ENCODE assay signal across 15 cellular contexts in the genomic region with DNA sequence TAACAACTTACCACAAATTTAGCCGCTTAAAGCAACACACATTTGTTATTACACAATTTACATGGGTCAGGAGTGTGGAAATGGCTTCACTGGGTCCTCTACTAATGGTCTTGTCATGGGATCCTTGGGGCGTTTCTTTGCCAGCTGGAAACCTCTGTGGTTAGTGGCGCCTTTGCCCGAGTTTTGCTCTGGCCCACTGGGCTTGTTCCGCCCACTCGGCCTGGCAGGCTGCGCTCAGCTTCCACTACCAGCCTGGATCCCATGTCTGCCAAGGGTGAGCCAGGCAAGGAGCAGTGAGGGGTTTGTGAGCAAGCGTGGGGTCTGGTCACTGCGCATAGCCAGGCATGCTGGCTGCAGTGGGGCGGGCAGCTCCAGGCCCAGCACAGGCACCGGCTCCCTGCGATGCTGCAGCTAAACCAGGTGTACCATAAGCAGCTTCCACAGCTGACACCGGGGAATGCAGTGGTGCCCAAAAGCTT. TPM values are rescaled to one million over a fixed set of nuclear protein-coding genes. Genes with fewer than 3 reads are reported as not detected.
DNase-seq lines count a peak whose midpoint lies in the region; ATAC-seq and TF ChIP-seq lines count a peak whose summit lies in the region.
"Had no signal": no experiment of that assay in that cellular context is flagged by ENCODE, and none has a peak within 500 bp of the region (broad histone marks: within the 10 kb centered on the region; RNA-seq: fewer than 3 reads in every experiment).

No MANE protein-coding gene starts in this region.

- H3K9ac ChIP-seq in IMR-90 (ENCODE audit: low read depth, low read length), result no peak overlapping the region
- no peak overlapping the region for H3K9ac ChIP-seq in mesendoderm (ENCODE audit: low read length)

- BruUV-seq in IMR-90 (replicated peaks; lab: Mats Ljungman, UMichigan), result no TSS peak

- H3K27me3 ChIP-seq in IMR-90 (ENCODE audit: control insufficient read depth, insufficient read depth, low read length), result peaks cover 6% of the 10 kb centered on the region
- no peaks in the 10 kb centered on the region for H3K27me3 ChIP-seq in osteoblast (ENCODE audit: insufficient read depth, low read length)
- no peaks in the 10 kb centered on the region for H3K27me3 ChIP-seq in mesendoderm (ENCODE audit: insufficient read depth, low read length, poor library complexity)

- no peak for TF ChIP-seq CTCF in AG09309 (IDR thresholded peaks at IDR 0.05; ENCODE audit: control insufficient read depth, insufficient read depth, low read depth, low read length, missing control alignments)
- TF ChIP-seq CTCF in IMR-90 (conservative IDR thresholded peaks at IDR 0.05; ENCODE audit: low read depth, low read length), result no peak
- TF ChIP-seq CTCF in coronary artery (IDR thresholded peaks at IDR 0.05), result no peak
- no peak for TF ChIP-seq CTCF in osteoblast (IDR thresholded peaks at IDR 0.05; ENCODE audit: extremely low read depth, low read depth, low read length)

- DNase-seq in AG09309 (ENCODE audit: low read depth) (peak; percentile 45), IMR-90 (no peak), coronary artery (ENCODE audit: low spot score) (peak; percentile 76), osteoblast (ENCODE audit: insufficient read length, low spot score, missing footprints) (no peak), NCI-H1436 (lab: John Stamatoyannopoulos, UW) (no peak), mesendoderm (no peak)
- no peak for DNase-seq in activated CD8-positive, alpha-beta memory T cell treated with anti-CD3 and anti-CD28 coated beads, Interleukin-2, amount 50 U/mL, for 48 hours
- DNase-seq: activated B cell treated with CpG ODN at 0.5 μM for 24 hours; activated gamma-delta T cell; DMS 273 treated with DMSO at 0.1 percent for 48 hours; endodermal cell; NCI-H1417; NCI-H446 treated with DMSO at 0.1 percent for 48 hours; stimulated activated naive B cell treated with anti-CD40 and anti-IgM and Interleukin-4, amounts not matched to agents 10 μg/mL and 1 μg/mL and 100 μg/mL, for 72 hours had no signal

- H2AK9ac ChIP-seq in IMR-90 (replicated peaks; ENCODE audit: low read depth, low read length, poor library complexity), result no peak overlapping the region

- no peak overlapping the region for H4K5ac ChIP-seq in IMR-90 (ENCODE audit: low read depth, low read length)
- no peak overlapping the region for H4K5ac ChIP-seq in mesendoderm (ENCODE audit: low read length)

- no peak overlapping the region for H4K8ac ChIP-seq in IMR-90 (ENCODE audit: low read depth in 2 of 2, low read length in 2 of 2)
- H4K8ac ChIP-seq in mesendoderm (ENCODE audit: low read depth, low read length), result no peak overlapping the region

- no peak overlapping the region for H4K91ac ChIP-seq in IMR-90 (ENCODE audit: insufficient read depth, low read depth, low read length)

- CTCF ChIA-PET in IMR-90 (lab: Yijun Ruan, JAX), result interaction anchor here (1.4 kb wide), 1 partner anchor 13 kb away, joined by 3 read pairs; no protein-coding TSS in a partner anchor

- H3K23ac ChIP-seq in IMR-90 (ENCODE audit: low read depth, low read length) (no peak overlapping the region), mesendoderm (ENCODE audit: low read length) (no peak overlapping the region)

- H3K27ac ChIP-seq in IMR-90 (ENCODE audit: insufficient read depth, low read length) (no peak overlapping the region), coronary artery (peak overlapping the region in 1 of 2 donors; percentile 56), osteoblast (ENCODE audit: low read depth, low read length) (no peak overlapping the region), mesendoderm (ENCODE audit: low read depth, low read length) (no peak overlapping the region)

- H2AK5ac ChIP-seq in IMR-90 (ENCODE audit: low read depth, low read length), result no peak overlapping the region
- no peak overlapping the region for H2AK5ac ChIP-seq in mesendoderm (ENCODE audit: low read length)

- H2BK15ac ChIP-seq in IMR-90 (ENCODE audit: low read depth, low read length) (no peak overlapping the region), mesendoderm (replicated peaks; ENCODE audit: low read depth) (no peak overlapping the region)

- intact Hi-C loops in IMR-90 (cut with micrococcal nuclease), result no loop called here

- no peaks in the 10 kb centered on the region for H3K36me3 ChIP-seq in IMR-90 (ENCODE audit: control insufficient read depth, insufficient read depth, low read length)
- H3K36me3 ChIP-seq in osteoblast (ENCODE audit: insufficient read depth, low read length), result no peaks in the 10 kb centered on the region
- H3K36me3 ChIP-seq in mesendoderm (ENCODE audit: control insufficient read depth, insufficient read depth, low read length), result no peaks in the 10 kb centered on the region

- H3K4ac ChIP-seq in IMR-90 (ENCODE audit: low read depth, low read length) (no peak overlapping the region), mesendoderm (ENCODE audit: low read depth, low read length) (no peak overlapping the region)

- dilution Hi-C loops in IMR-90 (cut with HindIII; ENCODE audit: low sequenced_read_pairs, unreplicated experiment), result no loop called here

- H3K9me3 ChIP-seq in IMR-90 (ENCODE audit: control insufficient read depth, insufficient read depth, low read length) (no peaks in the 10 kb centered on the region), osteoblast (ENCODE audit: low read depth, low read length) (no peaks in the 10 kb centered on the region)

- in situ Hi-C loops in IMR-90 (cut with MboI; ENCODE audit: low sequenced_read_pairs), result no loop called here

- H3K4me1 ChIP-seq in IMR-90 (ENCODE audit: control insufficient read depth, insufficient read depth, low read length) (no peaks in the 10 kb centered on the region), osteoblast (ENCODE audit: insufficient read depth, low read length) (peaks cover 10% of the 10 kb centered on the region), mesendoderm (ENCODE audit: control insufficient read depth, low read depth, low read length) (no peaks in the 10 kb centered on the region)

- POLR2A ChIA-PET in IMR-90 (lab: Charles Lee; ENCODE audit: unreplicated experiment), result no interaction called here

- H2BK5ac ChIP-seq in IMR-90 (ENCODE audit: low read depth, low read length, poor library complexity, severe bottlenecking) (no peak overlapping the region), mesendoderm (ENCODE audit: low read length) (no peak overlapping the region)

- H3K9me1 ChIP-seq in IMR-90 (ENCODE audit: insufficient read depth, low read length), result no peaks in the 10 kb centered on the region

- H3K18ac ChIP-seq in IMR-90 (ENCODE audit: low read depth, low read length), result no peak overlapping the region
- no peak overlapping the region for H3K18ac ChIP-seq in mesendoderm (ENCODE audit: low read length)

- no peak for TF ChIP-seq RAD21 in IMR-90 (IDR thresholded peaks at IDR 0.05; ENCODE audit: low read length)

- H3K4me3 ChIP-seq in AG09309 (ENCODE audit: control insufficient read depth, low read depth, low read length) (no peak overlapping the region), IMR-90 (ENCODE audit: insufficient read depth, low read depth, low read length) (no peak overlapping the region), coronary artery (no peak overlapping the region), osteoblast (ENCODE audit: insufficient read depth, low read length) (no peak overlapping the region), mesendoderm (ENCODE audit: low read length) (no peak overlapping the region)

- H3K4me2 ChIP-seq in IMR-90 (ENCODE audit: low read depth, low read length) (no peak overlapping the region), osteoblast (ENCODE audit: insufficient read depth, low read length) (peak overlapping the region; percentile 30), mesendoderm (ENCODE audit: low read length) (no peak overlapping the region)

- H3K14ac ChIP-seq in IMR-90 (replicated peaks; ENCODE audit: low read depth, low read length), result no peak overlapping the region

- H3K79me2 ChIP-seq in osteoblast (ENCODE audit: insufficient read depth, low read length) (no peaks in the 10 kb centered on the region), mesendoderm (ENCODE audit: control insufficient read depth, insufficient read depth, low read length) (no peaks in the 10 kb centered on the region)

- WGBS in IMR-90 (ENCODE audit: extremely low coverage in 2 of 2, insufficient read length in 1 of 2), 2 experiments, result 90% methylated on average over 9 of the region's 13 CpGs; no CpG with 5 or more reads in 1 of the 2 experiments
- WGBS in mesendoderm (ENCODE audit: extremely low coverage, insufficient coverage, low lambda C conversion rate), result no CpG with 5 or more reads among the region's 13 CpGs

- H2AFZ ChIP-seq in IMR-90 (replicated peaks; ENCODE audit: low read length, poor library complexity) (no peak overlapping the region), osteoblast (ENCODE audit: low read length) (peak overlapping the region; percentile 67)

- H2BK120ac ChIP-seq in IMR-90 (ENCODE audit: low read depth, low read length), result no peak overlapping the region
- no peak overlapping the region for H2BK120ac ChIP-seq in mesendoderm (ENCODE audit: low read depth, low read length)

- H3K79me1 ChIP-seq in IMR-90 (ENCODE audit: low read depth in 1 of 2, low read length in 2 of 2), result no peaks in the 10 kb centered on the region
- no peaks in the 10 kb centered on the region for H3K79me1 ChIP-seq in mesendoderm (ENCODE audit: low read length)

- no peak for TF ChIP-seq POLR2A in IMR-90 (IDR thresholded peaks at IDR 0.05; ENCODE audit: low read depth, low read length)

- H3K56ac ChIP-seq in IMR-90 (ENCODE audit: extremely low read depth, insufficient read depth, low read length) (no peak overlapping the region), mesendoderm (ENCODE audit: low read length) (no peak overlapping the region)

- H2BK20ac ChIP-seq in IMR-90 (ENCODE audit: low read depth, low read length), result no peak overlapping the region

- H4K20me1 ChIP-seq in IMR-90 (ENCODE audit: insufficient read depth, low read length) (no peaks in the 10 kb centered on the region), osteoblast (ENCODE audit: insufficient read depth, low read length) (no peaks in the 10 kb centered on the region)

- ATAC-seq in IMR-90 (ENCODE audit: low read depth), result peak; percentile 14; the same call in 1 of the 2 replicates
- no peak for ATAC-seq in HG02973 (IDR thresholded peaks at IDR 0.05; ENCODE audit: unreplicated experiment)
- ATAC-seq: stimulated activated naive B cell treated with anti-CD40 and anti-IgM and Interleukin-4, amounts not matched to agents 10 μg/mL and 1 μg/mL and 100 μg/mL, for 72 hours had no signal

RNA-seq across cellular contexts. Expression of gene MBD2, which starts 16.2 kb away (rescaled TPM):
- total RNA-seq in IMR-90 (2012; rRNA removed) (9.7 and 27.5 TPM in 2 replicates), osteoblast (23.9 and 31.5 TPM in 2 replicates)
- 14.8 and 29.5 TPM in 2 replicates for polyA plus RNA-seq in IMR-90 (2012; rRNA removed)
- polyA plus RNA-seq in IMR-90 (2012; cell fraction: cytosol; rRNA removed), result 2.7 and 3.9 TPM in 2 replicates
- 2.8 and 30.7 TPM in 2 replicates for polyA plus RNA-seq in IMR-90 (2012; cell fraction: nucleus; rRNA removed; ENCODE audit: low replicate concordance)
- polyA plus RNA-seq in mesendoderm (2013, experiment 1 of 2), result 25.3 TPM
- polyA plus RNA-seq in mesendoderm (2013, experiment 2 of 2), result 23.3 TPM

RNA-seq across cellular contexts. Expression of gene POLI, which starts 28.6 kb away (rescaled TPM):
- total RNA-seq in IMR-90 (2012; rRNA removed) (11.3 and 14.7 TPM in 2 replicates), osteoblast (34.0 and 39.8 TPM in 2 replicates)
- 10.8 and 13.2 TPM in 2 replicates for polyA plus RNA-seq in IMR-90 (2012; rRNA removed)
- polyA plus RNA-seq in IMR-90 (2012; cell fraction: cytosol; rRNA removed), result 1.1 and 1.2 TPM in 2 replicates
- 17.0 and 65.4 TPM in 2 replicates for polyA plus RNA-seq in IMR-90 (2012; cell fraction: nucleus; rRNA removed; ENCODE audit: low replicate concordance)
- 15.3 TPM for polyA plus RNA-seq in mesendoderm (2013, experiment 1 of 2)
- polyA plus RNA-seq in mesendoderm (2013, experiment 2 of 2), result 14.1 TPM

Comparison
In these comparisons a context has a peak if more than half of its experiments do, and no peak if none do; other contexts are left out.
1. DNase-seq: peak in AG09309 (single experiment) and coronary artery (single experiment); none in IMR-90 (single experiment), osteoblast (single experiment), activated CD8-positive, alpha-beta memory T cell treated with anti-CD3 and anti-CD28 coated beads, Interleukin-2, amount 50 U/mL, for 48 hours (single experiment), NCI-H1436 (single experiment) and mesendoderm (single experiment).